Comparison of ENCODE assay signal across 16 cellular contexts in the genomic region with DNA sequence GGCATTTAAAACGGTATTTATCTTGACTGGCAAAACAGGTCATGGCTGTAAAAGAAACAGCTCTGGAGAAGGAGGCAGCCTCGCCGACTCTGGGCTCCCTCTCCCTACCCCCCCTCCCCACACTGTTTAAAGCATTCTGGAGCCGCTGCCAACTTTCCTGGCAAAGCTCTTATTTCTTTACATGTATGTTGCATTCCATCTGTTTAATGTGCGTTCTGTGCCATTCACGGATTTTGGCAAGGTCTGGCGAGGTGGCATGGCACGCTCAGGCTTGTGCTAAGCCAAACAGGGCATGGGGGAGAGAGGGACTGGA. TPM values are rescaled to one million over a fixed set of nuclear protein-coding genes. Genes with fewer than 3 reads are reported as not detected.
DNase-seq lines count a peak whose midpoint lies in the region; ATAC-seq, FAIRE-seq and TF ChIP-seq lines count a peak whose summit lies in the region.
"Had no signal": no experiment of that assay in that cellular context is flagged by ENCODE, and none has a peak within 500 bp of the region (broad histone marks: within the 10 kb centered on the region; RNA-seq: fewer than 3 reads in every experiment).

No MANE protein-coding gene starts in this region.

- H3K27me3 Mint-ChIP-seq in natural killer cell (ENCODE audit: low read depth in 2 of 2), result peaks cover 0 to 8% of the 10 kb centered on the region in 2 donors

- no peaks in the 10 kb centered on the region for H3K36me3 Mint-ChIP-seq in natural killer cell
- H3K36me3 Mint-ChIP-seq: memory B cell had no signal

- H3K27ac ChIP-seq in muscle layer of colon (ENCODE audit: low read depth, low read length), result peak overlapping the region; percentile 75
- peak overlapping the region; percentile 79 to 87 for H3K27ac ChIP-seq in uterus

- H3K9me3 ChIP-seq in muscle layer of colon (ENCODE audit: low read length) (no peaks in the 10 kb centered on the region), uterus (no peaks in the 10 kb centered on the region)

- DNase-seq in NCI-H2196 (lab: John Stamatoyannopoulos, UW; ENCODE audit: unreplicated experiment), result peak; percentile 19
- DNase-seq in NCI-H2196 treated with DMSO at 0.1 percent for 48 hours (lab: John Stamatoyannopoulos, UW; ENCODE audit: unreplicated experiment), result no peak
- DNase-seq in bronchial epithelial cell (ENCODE audit: low read depth), result peak; percentile 21
- peak; percentile 40 to 56 for DNase-seq in uterus
- no peak for DNase-seq in RKO (ENCODE audit: low spot score)
- DNase-seq in natural killer cell, result no peak
- DNase-seq: 8988T; activated CD4-positive, alpha-beta T cell treated with anti-CD3 and anti-CD28 coated beads, Interleukin-2, amount 50 U/mL, for 1 hour; activated naive CD4-positive, alpha-beta T cell treated with anti-CD3 and anti-CD28 coated beads for 36 hours; dermis blood vessel endothelial cell; NK-92 treated with Interleukin-12 subunit alpha and Interleukin-12 subunit beta, amount 100 ng/mL, for 24 hours had no signal

- no peak for TF ChIP-seq CTCF in bronchial epithelial cell (IDR thresholded peaks at IDR 0.05; ENCODE audit: insufficient read depth, low read length, severe bottlenecking)
- no peak for TF ChIP-seq CTCF in uterus (IDR thresholded peaks at IDR 0.05)
- TF ChIP-seq CTCF in natural killer cell (IDR thresholded peaks at IDR 0.05), result no peak

- no peak overlapping the region for H3K4me3 ChIP-seq in bronchial epithelial cell (ENCODE audit: low read depth, low read length)
- H3K4me3 ChIP-seq in muscle layer of colon (ENCODE audit: low read depth in 1 of 2, low read length in 2 of 2), result peak overlapping the region; percentile 6 to 41
- no peak overlapping the region for H3K4me3 ChIP-seq in uterus
- H3K4me3 ChIP-seq: GM12878, smooth muscle cell had no signal

- ATAC-seq in GM21723 (IDR thresholded peaks at IDR 0.05; ENCODE audit: unreplicated experiment), result no peak
- ATAC-seq in natural killer cell, result no peak
- ATAC-seq: GM12878 had no signal

- H3K4me3 Mint-ChIP-seq in natural killer cell, result no peak overlapping the region
- H3K4me3 Mint-ChIP-seq: activated naive CD4-positive, alpha-beta T cell treated with anti-CD3 and anti-CD28 coated beads for 36 hours; memory B cell had no signal

- no peak for FAIRE-seq in bronchial epithelial cell (lab: Jason Lieb, UNC)
- FAIRE-seq: GM12878 had no signal

- H3K36me3 ChIP-seq in bronchial epithelial cell (ENCODE audit: control insufficient read depth, insufficient read depth, low read length) (no peaks in the 10 kb centered on the region), muscle layer of colon (ENCODE audit: insufficient read depth, low read length) (no peaks in the 10 kb centered on the region), uterus (no peaks in the 10 kb centered on the region)

- peaks cover 0 to 16% of the 10 kb centered on the region in 2 donors for H3K4me1 Mint-ChIP-seq in natural killer cell

- no peak overlapping the region for H3K9ac ChIP-seq in muscle layer of colon (ENCODE audit: low read length)

- no peaks in the 10 kb centered on the region for H3K27me3 ChIP-seq in bronchial epithelial cell (ENCODE audit: control insufficient read depth, insufficient read depth, low read length)
- H3K27me3 ChIP-seq in muscle layer of colon (ENCODE audit: control insufficient read depth in 1 of 2, insufficient read depth in 2 of 2, low read length in 2 of 2), result no peaks in the 10 kb centered on the region
- no peaks in the 10 kb centered on the region for H3K27me3 ChIP-seq in uterus

- intact Hi-C loops in uterus (cut with DNase I; ENCODE audit: low total_unique reads), result no loop called here
- intact Hi-C loops in natural killer cell (cut with micrococcal nuclease), result no loop called here

- H3K4me1 ChIP-seq in muscle layer of colon (ENCODE audit: insufficient read depth, low read length) (peaks cover 29% of the 10 kb centered on the region), uterus (peaks cover 17 to 22% of the 10 kb centered on the region in 2 donors)

- no peaks in the 10 kb centered on the region for H3K9me3 Mint-ChIP-seq in natural killer cell
- H3K9me3 Mint-ChIP-seq: activated naive CD4-positive, alpha-beta T cell treated with anti-CD3 and anti-CD28 coated beads for 36 hours had no signal

- no peak overlapping the region for H3K27ac Mint-ChIP-seq in natural killer cell
- H3K27ac Mint-ChIP-seq: activated naive CD4-positive, alpha-beta T cell treated with anti-CD3 and anti-CD28 coated beads for 36 hours; memory B cell had no signal

- TF ChIP-seq POLR2A in uterus (IDR thresholded peaks at IDR 0.05), result no peak

RNA-seq across cellular contexts. Expression of gene MED13L, which starts 41.2 kb away (rescaled TPM):
- total RNA-seq in bronchial epithelial cell, result 39.8 and 41.6 TPM in 2 replicates
- total RNA-seq in uterus, result 100 to 1,000 TPM; 189 to 314 (median 254) TPM
- total RNA-seq in natural killer cell, result 100 to 1,000 TPM; 237 to 316 (median 240) TPM

Comparison
In these comparisons a context has a peak if more than half of its experiments do, and no peak if none do; other contexts are left out.
1. DNase-seq: peak in NCI-H2196 (single experiment), bronchial epithelial cell (single experiment) and uterus (2 of 2); none in NCI-H2196 treated with DMSO at 0.1 percent for 48 hours (single experiment), RKO (single experiment) and natural killer cell (single experiment).
2. H3K4me3 ChIP-seq: peak in muscle layer of colon (2 of 2); none in bronchial epithelial cell (single experiment) and uterus (0 of 2).